ENCODE assay signal across 12 cellular contexts in genomic region chr17:80471922-80472321, GRCh38. TPM values are rescaled to one million over a fixed set of nuclear protein-coding genes. Genes with fewer than 3 reads are reported as not detected.
DNase-seq lines count a peak whose midpoint lies in the region; ATAC-seq and TF ChIP-seq lines count a peak whose summit lies in the region.
"Had no signal": no experiment of that assay in that cellular context is flagged by ENCODE, and none has a peak within 500 bp of the region (broad histone marks: within the 10 kb centered on the region; RNA-seq: fewer than 3 reads in every experiment).

No MANE protein-coding gene starts in this region.

- H3K4me3 Mint-ChIP-seq in T-cell (no peak overlapping the region), naive B cell (peak overlapping the region in 1 of 8 donors; percentile 66)
- no peak overlapping the region for H3K4me3 Mint-ChIP-seq in activated T-cell treated with anti-CD3 and anti-CD28 coated beads, Interleukin-2, amount 50 U/mL, for 24 hours

- no peaks in the 10 kb centered on the region for H3K9me3 Mint-ChIP-seq in T-cell
- no peaks in the 10 kb centered on the region for H3K9me3 Mint-ChIP-seq in naive B cell
- no peaks in the 10 kb centered on the region for H3K9me3 Mint-ChIP-seq in activated T-cell treated with anti-CD3 and anti-CD28 coated beads, Interleukin-2, amount 50 U/mL, for 24 hours

- H3K36me3 Mint-ChIP-seq in T-cell (no peaks in the 10 kb centered on the region), naive B cell (no peaks in the 10 kb centered on the region)
- peaks cover 7% of the 10 kb centered on the region for H3K36me3 Mint-ChIP-seq in activated T-cell treated with anti-CD3 and anti-CD28 coated beads, Interleukin-2, amount 50 U/mL, for 24 hours (ENCODE audit: low read depth)

- H3K27me3 Mint-ChIP-seq in T-cell = peaks cover 48 to 73% of the 10 kb centered on the region in 2 donors
- peaks cover 63 to 83% (median 82%) of the 10 kb centered on the region in 3 donors for H3K27me3 Mint-ChIP-seq in naive B cell
- peaks cover 67% of the 10 kb centered on the region for H3K27me3 Mint-ChIP-seq in activated T-cell treated with anti-CD3 and anti-CD28 coated beads, Interleukin-2, amount 50 U/mL, for 24 hours

- POLR2A ChIA-PET in T-cell (lab: Charles Lee) = no interaction called here

- ATAC-seq in T-cell (replicated peaks in 1 of 4) (peak in 1 of 4 experiments; percentile 66), naive B cell (ENCODE audit: low read depth in 2 of 2) (peak; percentile 42 to 56)

- CTCF ChIA-PET in T-cell (lab: Charles Lee) = no interaction called here

- in situ Hi-C loops in GM13977 (cut with MboI; ENCODE audit: low pct_unique_long_range_greater_than_20kb, low sequenced_read_pairs, unreplicated experiment) = no loop called here

- peak; percentile 15 for DNase-seq in stimulated activated CD8-positive, alpha-beta memory T cell treated with anti-CD3 and anti-CD28 coated beads, Interleukin-12 subunit alpha, Interleukin-12 subunit beta, amount 100 ng/mL, for 1 hour (ENCODE audit: low read depth)
- DNase-seq in stimulated activated CD8-positive, alpha-beta memory T cell treated with anti-CD3 and anti-CD28 coated beads, Interleukin-4, amount 100 ng/mL, for 48 hours = no peak
- DNase-seq in T-cell (peak in 19 of 34 experiments; percentile 12 to 60 (median 35)), naive B cell (no peak), GM13977 (ENCODE audit: low spot score) (no peak), HuH-7 (ENCODE audit: low spot score) (no peak)
- no peak for DNase-seq in activated T-cell treated with anti-CD3 and anti-CD28 coated beads, Interleukin-2, amount 50 U/mL, for 24 hours
- DNase-seq: H7, NCI-H146, NCI-H2081 treated with DMSO at 0.1 percent for 48 hours, NCI-H524, SHP77 had no signal

- no peak for TF ChIP-seq CTCF in GM13977 (IDR thresholded peaks at IDR 0.05; ENCODE audit: extremely low read depth, insufficient read depth, missing control alignments)

- H3K27ac Mint-ChIP-seq in T-cell = no peak overlapping the region
- peak overlapping the region in 1 of 6 donors; percentile 31 for H3K27ac Mint-ChIP-seq in naive B cell
- no peak overlapping the region for H3K27ac Mint-ChIP-seq in activated T-cell treated with anti-CD3 and anti-CD28 coated beads, Interleukin-2, amount 50 U/mL, for 24 hours

- H3K4me1 Mint-ChIP-seq in T-cell (peaks cover 23 to 27% (median 26%) of the 10 kb centered on the region in 3 donors), naive B cell (peaks cover 18 to 32% (median 24%) of the 10 kb centered on the region in 3 donors)
- H3K4me1 Mint-ChIP-seq in activated T-cell treated with anti-CD3 and anti-CD28 coated beads, Interleukin-2, amount 50 U/mL, for 24 hours (ENCODE audit: low read depth) = peaks cover 17% of the 10 kb centered on the region

RNA-seq across cellular contexts. Expression of gene NPTX1, which starts 4.5 kb away (rescaled TPM):
- under 1 TPM; 0.13 to 0.67 (median 0.33) TPM for total RNA-seq in T-cell
- polyA plus RNA-seq in naive B cell (ENCODE audit: low read depth in 6 of 6) = not detected

RNA-seq across cellular contexts. Expression of gene ENDOV, which starts 57.0 kb away (rescaled TPM):
- total RNA-seq in T-cell = 10 to 100 TPM; 17.1 to 22.2 (median 21.1) TPM
- polyA plus RNA-seq in naive B cell (ENCODE audit: low read depth in 6 of 6) = 10 to 100 TPM; 16.4 to 35.2 (median 20.7) TPM

Comparison
In these comparisons a context has a peak if more than half of its experiments do, and no peak if none do; other contexts are left out.
1. DNase-seq: peak in stimulated activated CD8-positive, alpha-beta memory T cell treated with anti-CD3 and anti-CD28 coated beads, Interleukin-12 subunit alpha, Interleukin-12 subunit beta, amount 100 ng/mL, for 1 hour (single experiment) and T-cell (19 of 34); none in stimulated activated CD8-positive, alpha-beta memory T cell treated with anti-CD3 and anti-CD28 coated beads, Interleukin-4, amount 100 ng/mL, for 48 hours (single experiment), naive B cell (single experiment), GM13977 (single experiment), HuH-7 (single experiment) and activated T-cell treated with anti-CD3 and anti-CD28 coated beads, Interleukin-2, amount 50 U/mL, for 24 hours (single experiment).